Comparison of ENCODE assay signal across 32 cellular contexts in genomic region chr10:27373566-27374160, GRCh38.
"Had no signal": no experiment of that assay in that cellular context is flagged by ENCODE, and none has a peak within 500 bp of the region (broad histone marks: within the 10 kb centered on the region; RNA-seq: fewer than 3 reads in every experiment).

No MANE protein-coding gene starts in this region.

- H2AFZ ChIP-seq: PC-9 had no signal

- H3K4me1 Mint-ChIP-seq: activated B cell treated with CpG ODN at 0.5 μM for 24 hours had no signal

- H3K36me3 ChIP-seq: adrenal gland had no signal

- H3K4me3 ChIP-seq: adrenal gland, body of pancreas, K562, PC-9 had no signal

- H3K4me3 Mint-ChIP-seq: activated B cell treated with CpG ODN at 0.5 μM for 24 hours; activated CD4-positive, alpha-beta memory T cell treated with anti-CD3 and anti-CD28 coated beads for 36 hours; activated naive CD4-positive, alpha-beta T cell treated with anti-CD3 and anti-CD28 coated beads for 36 hours; activated T-cell treated with anti-CD3 and anti-CD28 coated beads, Interleukin-2, amount 50 U/mL, for 4 hours; activated T-helper 1 cell treated with anti-CD3 and anti-CD28 coated beads, Interleukin-12 subunit alpha, Interleukin-12 subunit beta, Interleukin-2, Interleukin-4 antibody, amounts not matched to agents 30 ng/mL and 10 ng/mL and 1 ng/mL, durations not matched to agents 14 hours and 24 hours and 36 hours had no signal

- H3K9me3 Mint-ChIP-seq: activated B cell treated with CpG ODN at 0.5 μM for 24 hours; activated CD4-positive, alpha-beta memory T cell treated with anti-CD3 and anti-CD28 coated beads for 36 hours; activated naive CD4-positive, alpha-beta T cell treated with anti-CD3 and anti-CD28 coated beads for 36 hours; activated naive CD4-positive, alpha-beta T cell treated with anti-CD3 and anti-CD28 coated beads, Interleukin-2, amount 50 U/mL, for 72 hours; activated T-cell treated with anti-CD3 and anti-CD28 coated beads, Interleukin-2, amount 50 U/mL, for 4 hours; activated T-helper 1 cell treated with anti-CD3 and anti-CD28 coated beads, Interleukin-12 subunit alpha, Interleukin-12 subunit beta, Interleukin-2, Interleukin-4 antibody, amounts not matched to agents 30 ng/mL and 10 ng/mL and 1 ng/mL, durations not matched to agents 14 hours and 24 hours and 36 hours had no signal

- H3K36me3 Mint-ChIP-seq: activated CD4-positive, alpha-beta memory T cell treated with anti-CD3 and anti-CD28 coated beads for 36 hours; activated naive CD4-positive, alpha-beta T cell treated with anti-CD3 and anti-CD28 coated beads, Interleukin-2, amount 50 U/mL, for 72 hours had no signal

- H3K27me3 ChIP-seq: body of pancreas had no signal

- H3K9me3 ChIP-seq: adrenal gland, body of pancreas had no signal

- H3K4me1 ChIP-seq: adrenal gland, body of pancreas had no signal

- H3K4me2 ChIP-seq: PC-9 had no signal

- H3K27ac ChIP-seq: adrenal gland, body of pancreas, PC-9, VCaP had no signal

- ATAC-seq: activated naive CD4-positive, alpha-beta T cell treated with anti-CD3 and anti-CD28 coated beads, Interleukin-2, amount 50 U/mL, for 72 hours; activated T-cell treated with anti-CD3 and anti-CD28 coated beads, Interleukin-2, amount 50 U/mL, for 4 hours; body of pancreas; K562 had no signal

- H3K27ac Mint-ChIP-seq: activated B cell treated with CpG ODN at 0.5 μM for 24 hours; activated CD4-positive, alpha-beta memory T cell treated with anti-CD3 and anti-CD28 coated beads for 36 hours; activated naive CD4-positive, alpha-beta T cell treated with anti-CD3 and anti-CD28 coated beads for 36 hours; activated T-helper 1 cell treated with anti-CD3 and anti-CD28 coated beads, Interleukin-12 subunit alpha, Interleukin-12 subunit beta, Interleukin-2, Interleukin-4 antibody, amounts not matched to agents 30 ng/mL and 10 ng/mL and 1 ng/mL, durations not matched to agents 14 hours and 24 hours and 36 hours had no signal

- DNase-seq: activated B cell treated with CpG ODN at 0.5 μM for 24 hours; activated CD4-positive, alpha-beta memory T cell treated with anti-CD3 and anti-CD28 coated beads for 36 hours; activated CD4-positive, alpha-beta T cell treated with anti-CD3 and anti-CD28 coated beads for 4 hours; activated CD4-positive, alpha-beta T cell treated with anti-CD3 and anti-CD28 coated beads, Interleukin-2, amount 50 U/mL, for 1 hour; activated CD4-positive, CD25-positive, alpha-beta regulatory T cell treated with anti-CD3 and anti-CD28 coated beads, Interleukin-2, amount 50 U/mL, for 72 hours; activated CD8-positive, alpha-beta memory T cell treated with anti-CD3 and anti-CD28 coated beads, Interleukin-2, amount 50 U/mL, for 4 hours; activated gamma-delta T cell treated with Interleukin-2 at 50 U/mL for 16 hours; activated naive CD4-positive, alpha-beta T cell treated with anti-CD3 and anti-CD28 coated beads for 36 hours; activated T-cell treated with anti-CD3 and anti-CD28 coated beads for 4 hours; activated T-cell treated with anti-CD3 and anti-CD28 coated beads, Interleukin-2, amount 50 U/mL, for 4 hours; adrenal gland; body of pancreas; central memory CD4-positive, alpha-beta T cell; Karpas-422; MM.1S; MV-4-11; NCI-H1092; NCI-H1436 treated with DMSO at 0.1 percent for 48 hours; NCI-H1694 treated with DMSO at 0.1 percent for 48 hours; NCI-H2029; NCI-H345; NCI-H524 treated with DMSO at 0.1 percent for 48 hours; PC-9; Right ventricle myocardium superior; SW 1271; T-helper 1 cell; T-helper 2 cell; T-helper 9 cell had no signal
